ENCODE assay signal across 21 cellular contexts in genomic region chr10:14071956-14072355, GRCh38.
DNase-seq lines count a peak whose midpoint lies in the region; ATAC-seq and TF ChIP-seq lines count a peak whose summit lies in the region.
"Had no signal": no experiment of that assay in that cellular context is flagged by ENCODE, and none has a peak within 500 bp of the region (broad histone marks: within the 10 kb centered on the region; RNA-seq: fewer than 3 reads in every experiment).

No MANE protein-coding gene starts in this region.

- no peaks in the 10 kb centered on the region for H3K27me3 Mint-ChIP-seq in MCF 10A (ENCODE audit: insufficient read depth, unreplicated experiment)

- no peak for TF ChIP-seq POLR2A in breast epithelium (IDR thresholded peaks at IDR 0.05)

- no peak overlapping the region for H3K4me3 ChIP-seq in breast epithelium
- H3K4me3 ChIP-seq: A549; BLaER1 treated with 17β-estradiol and CSF1 and Interleukin-3, amounts not matched to agents 10 nM and 100 nM; GM12878 had no signal

- BruUV-seq in MCF 10A (replicated peaks; lab: Mats Ljungman, UMichigan): no TSS peak

- ATAC-seq in HG02870 (IDR thresholded peaks at IDR 0.05; ENCODE audit: unreplicated experiment) (no peak), GM21786 (IDR thresholded peaks at IDR 0.05; ENCODE audit: unreplicated experiment) (no peak)
- ATAC-seq: A549; CD8-positive, alpha-beta T cell; GM12878 had no signal

- H3K4me1 ChIP-seq in breast epithelium: no peaks in the 10 kb centered on the region
- H3K4me1 ChIP-seq: BLaER1 treated with 17β-estradiol and CSF1 and Interleukin-3, amounts not matched to agents 10 nM and 100 nM had no signal

- no peak overlapping the region for H3K27ac ChIP-seq in breast epithelium
- H3K27ac ChIP-seq: 22Rv1; A549; BLaER1 treated with 17β-estradiol and CSF1 and Interleukin-3, amounts not matched to agents 10 nM and 100 nM; C4-2B had no signal

- in situ Hi-C loops in SK-MEL-5 (cut with HindIII; ENCODE audit: low pct_unique_long_range_greater_than_20kb, low sequenced_read_pairs): no loop called here

- no peak for DNase-seq in MCF 10A (ENCODE audit: unreplicated experiment)
- no peak for DNase-seq in breast epithelium (ENCODE audit: low spot score in 2 of 2)
- peak; percentile 63 for DNase-seq in SK-MEL-5 (ENCODE audit: low read depth, low spot score)
- DNase-seq: AML-193; CD4-positive, alpha-beta T cell; CD8-positive, alpha-beta T cell; COR-L47; DMS 273 treated with DMSO at 0.1 percent for 48 hours; DMS153; DMS53; DMS79; DND-41; GDM1 had no signal

- peak overlapping the region; percentile 20 for H3K27ac Mint-ChIP-seq in MCF 10A (ENCODE audit: low read depth, unreplicated experiment)
- H3K27ac Mint-ChIP-seq: B cell; CD4-positive, alpha-beta T cell; CD8-positive, alpha-beta T cell had no signal

- intact Hi-C loops in MCF 10A (cut with micrococcal nuclease) (no loop called here), breast epithelium (cut with DNase I; ENCODE audit: low total_unique reads) (no loop called here)

- TF ChIP-seq CTCF in MCF 10A (IDR thresholded peaks at IDR 0.05; ENCODE audit: unreplicated experiment): no peak
- no peak for TF ChIP-seq CTCF in breast epithelium (IDR thresholded peaks at IDR 0.05)

- no peaks in the 10 kb centered on the region for H3K36me3 ChIP-seq in breast epithelium
- H3K36me3 ChIP-seq: BLaER1 treated with 17β-estradiol and CSF1 and Interleukin-3, amounts not matched to agents 10 nM and 100 nM had no signal

- no peaks in the 10 kb centered on the region for H3K9me3 Mint-ChIP-seq in MCF 10A (ENCODE audit: unreplicated experiment)

- peaks cover 4% of the 10 kb centered on the region for H3K36me3 Mint-ChIP-seq in MCF 10A (ENCODE audit: insufficient read depth, unreplicated experiment)
- H3K36me3 Mint-ChIP-seq: CD8-positive, alpha-beta T cell had no signal

- H3K4me1 Mint-ChIP-seq in MCF 10A (ENCODE audit: insufficient read depth, unreplicated experiment): peaks cover 14% of the 10 kb centered on the region
- H3K4me1 Mint-ChIP-seq: B cell had no signal

- H3K4me3 Mint-ChIP-seq in MCF 10A (ENCODE audit: unreplicated experiment): no peak overlapping the region
- H3K4me3 Mint-ChIP-seq: B cell; CD4-positive, alpha-beta T cell; CD8-positive, alpha-beta T cell had no signal

- CTCF ChIA-PET in MCF 10A (lab: Yijun Ruan, JAX): interaction anchor here (0.5 kb wide), 1 partner anchor 111 kb away, joined by 6 read pairs; no protein-coding TSS in a partner anchor

- no peaks in the 10 kb centered on the region for H3K27me3 ChIP-seq in breast epithelium
- H3K27me3 ChIP-seq: BLaER1 treated with 17β-estradiol and CSF1 and Interleukin-3, amounts not matched to agents 10 nM and 100 nM had no signal

- POLR2A ChIA-PET in MCF 10A (lab: Yijun Ruan, JAX): no interaction called here

- H3K9me3 ChIP-seq in breast epithelium: peaks cover 0 to 12% of the 10 kb centered on the region in 2 donors
- H3K9me3 ChIP-seq: A549 had no signal
